In the genomic region with DNA sequence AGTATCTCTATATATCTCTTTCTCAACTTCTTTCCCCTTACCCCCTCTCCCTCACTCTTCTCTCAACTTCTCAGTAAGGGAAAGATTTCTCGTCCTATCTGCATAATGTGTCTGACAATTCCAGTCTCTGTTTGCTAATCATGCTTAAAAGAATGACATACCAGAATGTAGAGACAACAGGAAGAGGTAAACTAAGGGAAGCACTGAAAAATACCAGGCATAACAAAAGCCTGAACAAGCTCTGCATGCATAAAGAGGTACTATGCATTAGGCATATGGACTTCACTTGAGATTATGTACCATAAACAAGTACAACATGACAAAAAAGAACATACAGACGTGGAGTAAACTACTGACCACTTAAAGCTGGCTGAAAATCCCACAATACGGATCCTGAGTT, we compare ENCODE assay signal across 24 cellular contexts.
DNase-seq lines count a peak whose midpoint lies in the region; ATAC-seq, FAIRE-seq and TF ChIP-seq lines count a peak whose summit lies in the region.
"Had no signal": no experiment of that assay in that cellular context is flagged by ENCODE, and none has a peak within 500 bp of the region (broad histone marks: within the 10 kb centered on the region; RNA-seq: fewer than 3 reads in every experiment).

No MANE protein-coding gene starts in this region.

- H3K36me3 ChIP-seq in brain microvascular endothelial cell (replicated peaks) (no peaks in the 10 kb centered on the region), mesodermal cell (ENCODE audit: control insufficient read depth, insufficient read depth, low read length) (peaks cover 25% of the 10 kb centered on the region), pancreas (no peaks in the 10 kb centered on the region)
- H3K36me3 ChIP-seq: colonic mucosa, transverse colon had no signal

- WGBS in mesodermal cell (ENCODE audit: insufficient coverage in 2 of 2), 2 experiments, result 24 to 44% methylated on average over 1 to 2 of the region's 3 CpGs
- 78 to 90% methylated on average over 3 of the region's 3 CpGs for WGBS in pancreas, 2 donors

- in situ Hi-C loops in brain microvascular endothelial cell (cut with HindIII; ENCODE audit: low pct_ligation_motif_present, low sequenced_read_pairs), result no loop called here

- H3K27ac ChIP-seq in brain microvascular endothelial cell, result peak overlapping the region; percentile 42
- H3K27ac ChIP-seq in mesodermal cell (ENCODE audit: low read depth, low read length, severe bottlenecking), result peak overlapping the region; percentile 72
- H3K27ac ChIP-seq in pancreas, result no peak overlapping the region
- H3K27ac ChIP-seq: colonic mucosa, foreskin keratinocyte, SK-N-MC, transverse colon had no signal

- TF ChIP-seq CTCF in brain microvascular endothelial cell (IDR thresholded peaks at IDR 0.05; ENCODE audit: low read depth, low read length, missing control alignments), result no peak
- TF ChIP-seq CTCF in D721Med (IDR thresholded peaks at IDR 0.05; ENCODE audit: insufficient read depth, missing control alignments), result no peak
- no peak for TF ChIP-seq CTCF in pancreas (IDR thresholded peaks at IDR 0.05)

- intact Hi-C loops in pancreas (cut with DNase I), result no loop called here

- H3K27me3 ChIP-seq in brain microvascular endothelial cell (replicated peaks) (no peaks in the 10 kb centered on the region), pancreas (no peaks in the 10 kb centered on the region)
- H3K27me3 ChIP-seq: colonic mucosa, foreskin keratinocyte, transverse colon had no signal

- H3K4me1 ChIP-seq in mesodermal cell (ENCODE audit: control insufficient read depth, insufficient read depth, low read length, poor library complexity, severe bottlenecking) (peaks cover 15% of the 10 kb centered on the region), pancreas (no peaks in the 10 kb centered on the region)
- H3K4me1 ChIP-seq: colonic mucosa, transverse colon had no signal

- H3K4me3 ChIP-seq in brain microvascular endothelial cell (ENCODE audit: low read depth, low read length) (no peak overlapping the region), mesodermal cell (ENCODE audit: extremely low read depth, insufficient read depth, low read length, poor library complexity, severe bottlenecking) (no peak overlapping the region), pancreas (no peak overlapping the region)
- H3K4me3 ChIP-seq: colonic mucosa, K562, SK-N-MC, transverse colon had no signal

- no peak for FAIRE-seq in D721Med (lab: Jason Lieb, UNC)
- FAIRE-seq in pancreas (lab: Jason Lieb, UNC), result no peak
- FAIRE-seq: K562 had no signal

- DNase-seq in EH (ENCODE audit: low read depth) (peak; percentile 76), M059J (ENCODE audit: low read depth) (peak; percentile 22), brain microvascular endothelial cell (no peak), NCI-H2196 (lab: John Stamatoyannopoulos, UW; ENCODE audit: unreplicated experiment) (no peak), D721Med (ENCODE audit: insufficient read length, low spot score) (no peak), pancreas (no peak)
- DNase-seq: activated CD4-positive, alpha-beta T cell treated with anti-CD3 and anti-CD28 coated beads for 48 hours; activated CD8-positive, alpha-beta memory T cell treated with anti-CD3 and anti-CD28 coated beads, Interleukin-2, amount 50 U/mL, for 48 hours; aorta; CD8-positive, alpha-beta memory T cell; colonic mucosa; DND-41; H7; NCI-H1092; occipital lobe; transverse colon had no signal

- H3K9me3 ChIP-seq in mesodermal cell (ENCODE audit: control insufficient read depth, low read length) (peaks cover 4% of the 10 kb centered on the region), pancreas (no peaks in the 10 kb centered on the region)
- H3K9me3 ChIP-seq: colonic mucosa had no signal

- no peak for ATAC-seq in GM21576 (IDR thresholded peaks at IDR 0.05; ENCODE audit: unreplicated experiment)
- no peak for ATAC-seq in pancreas
- ATAC-seq: K562, left lobe of liver, Panc1, sciatic nerve had no signal

Comparison
In these comparisons a context has a peak if more than half of its experiments do, and no peak if none do; other contexts are left out.
1. DNase-seq: peak in EH (single experiment) and M059J (single experiment); none in brain microvascular endothelial cell (single experiment), NCI-H2196 (single experiment), D721Med (single experiment) and pancreas (0 of 6).
2. H3K27ac ChIP-seq: peak in brain microvascular endothelial cell (single experiment) and mesodermal cell (single experiment); none in pancreas (0 of 4).